1 cellular context compared by ENCODE assay signal in genomic region chrX:101655540-101655939, GRCh38.
TF ChIP-seq lines count a peak whose summit lies in the region.

No MANE protein-coding gene starts in this region.

TF ChIP-seq in neural cell, 6 proteins besides CTCF, POLR2A, EP300 and RAD21 (continued from another document):
- TF ChIP-seq EZH2 (IDR thresholded peaks at IDR 0.05; ENCODE audit: borderline replicate concordance, insufficient read depth, low read length, poor library complexity, severe bottlenecking) (no peak), REST (IDR thresholded peaks at IDR 0.05; ENCODE audit: borderline replicate concordance) (no peak), SMC3 (conservative IDR thresholded peaks at IDR 0.05; ENCODE audit: poor library complexity) (no peak)
